11 cellular contexts compared by ENCODE assay signal in genomic region chr3:171192176-171192854, GRCh38.
A peak's percentile ranks its signal among the peaks of the same experiment; 100 is the strongest.
DNase-seq lines count a peak whose midpoint lies in the region; ATAC-seq and TF ChIP-seq lines count a peak whose summit lies in the region.
"Had no signal": no experiment of that assay in that cellular context is flagged by ENCODE, and none has a peak within 500 bp of the region (broad histone marks: within the 10 kb centered on the region; RNA-seq: fewer than 3 reads in every experiment).

No MANE protein-coding gene starts in this region.

- H3K27me3 Mint-ChIP-seq in natural killer cell treated with Interleukin-12 subunit alpha and Interleukin-12 subunit beta and Interleukin-15 and Interleukin-18, amount 100 ng/mL, for 72 hours, result no peaks in the 10 kb centered on the region
- H3K27me3 Mint-ChIP-seq in natural killer cell (ENCODE audit: low read depth in 2 of 2) (no peaks in the 10 kb centered on the region), nephron progenitor cell (ENCODE audit: low read depth, poor library complexity) (no peaks in the 10 kb centered on the region)
- H3K27me3 Mint-ChIP-seq in stimulated activated naive CD8-positive, alpha-beta T cell treated with anti-CD3 and anti-CD28 coated beads, Interleukin-15, amount 100 ng/mL, for 72 hours, result no peaks in the 10 kb centered on the region
- H3K27me3 Mint-ChIP-seq: progenitor cell of endocrine pancreas had no signal

- ATAC-seq in natural killer cell treated with Interleukin-12 subunit alpha and Interleukin-12 subunit beta and Interleukin-15 and Interleukin-18, amount 100 ng/mL, for 72 hours, result peak; percentile 55 to 61
- no peak for ATAC-seq in natural killer cell
- ATAC-seq in stimulated activated naive CD8-positive, alpha-beta T cell treated with anti-CD3 and anti-CD28 coated beads, Interleukin-15, amount 100 ng/mL, for 72 hours, result peak; percentile 78
- ATAC-seq: heart right ventricle, Panc1 had no signal

- DNase-seq in natural killer cell treated with Interleukin-12 subunit alpha and Interleukin-12 subunit beta and Interleukin-15 and Interleukin-18, amount 100 ng/mL, for 72 hours (ENCODE audit: low spot score), result no peak
- no peak for DNase-seq in natural killer cell
- peak; percentile 27 for DNase-seq in NCI-H69 (lab: John Stamatoyannopoulos, UW)
- peak; percentile 43 to 94 for DNase-seq in dermis microvascular lymphatic vessel endothelial cell (ENCODE audit: low read depth in 2 of 2)
- peak in 1 of 2 donors; percentile 42 for DNase-seq in stimulated activated naive CD8-positive, alpha-beta T cell treated with anti-CD3 and anti-CD28 coated beads, Interleukin-15, amount 100 ng/mL, for 72 hours
- no peak for DNase-seq in nephron progenitor cell
- no peak for DNase-seq in activated CD4-positive, CD25-positive, alpha-beta regulatory T cell treated with anti-CD3 and anti-CD28 coated beads, Interleukin-2, amount 50 U/mL, for 72 hours
- no peak for DNase-seq in cortex of kidney (lab: John Stamatoyannopoulos, UW)
- DNase-seq: heart right ventricle had no signal

- no peaks in the 10 kb centered on the region for H3K9me3 Mint-ChIP-seq in natural killer cell treated with Interleukin-12 subunit alpha and Interleukin-12 subunit beta and Interleukin-15 and Interleukin-18, amount 100 ng/mL, for 72 hours
- H3K9me3 Mint-ChIP-seq in natural killer cell, result no peaks in the 10 kb centered on the region
- peaks cover under 1 to 4% of the 10 kb centered on the region in 2 donors for H3K9me3 Mint-ChIP-seq in stimulated activated naive CD8-positive, alpha-beta T cell treated with anti-CD3 and anti-CD28 coated beads, Interleukin-15, amount 100 ng/mL, for 72 hours
- no peaks in the 10 kb centered on the region for H3K9me3 Mint-ChIP-seq in nephron progenitor cell

- H3K4me1 Mint-ChIP-seq in natural killer cell treated with Interleukin-12 subunit alpha and Interleukin-12 subunit beta and Interleukin-15 and Interleukin-18, amount 100 ng/mL, for 72 hours (ENCODE audit: low read depth in 2 of 2), result peaks cover 34 to 38% of the 10 kb centered on the region in 2 donors
- H3K4me1 Mint-ChIP-seq in natural killer cell (peaks cover 3 to 7% of the 10 kb centered on the region in 2 donors), nephron progenitor cell (peaks cover 4% of the 10 kb centered on the region)
- peaks cover 28% of the 10 kb centered on the region for H3K4me1 Mint-ChIP-seq in stimulated activated naive CD8-positive, alpha-beta T cell treated with anti-CD3 and anti-CD28 coated beads, Interleukin-15, amount 100 ng/mL, for 72 hours

- peak overlapping the region; percentile 25 to 37 for H3K27ac Mint-ChIP-seq in natural killer cell treated with Interleukin-12 subunit alpha and Interleukin-12 subunit beta and Interleukin-15 and Interleukin-18, amount 100 ng/mL, for 72 hours
- no peak overlapping the region for H3K27ac Mint-ChIP-seq in natural killer cell
- H3K27ac Mint-ChIP-seq in stimulated activated naive CD8-positive, alpha-beta T cell treated with anti-CD3 and anti-CD28 coated beads, Interleukin-15, amount 100 ng/mL, for 72 hours, result no peak overlapping the region
- H3K27ac Mint-ChIP-seq in nephron progenitor cell, result no peak overlapping the region
- H3K27ac Mint-ChIP-seq: progenitor cell of endocrine pancreas had no signal

- no peak overlapping the region for H3K4me3 Mint-ChIP-seq in natural killer cell treated with Interleukin-12 subunit alpha and Interleukin-12 subunit beta and Interleukin-15 and Interleukin-18, amount 100 ng/mL, for 72 hours
- H3K4me3 Mint-ChIP-seq in natural killer cell, result no peak overlapping the region
- H3K4me3 Mint-ChIP-seq in stimulated activated naive CD8-positive, alpha-beta T cell treated with anti-CD3 and anti-CD28 coated beads, Interleukin-15, amount 100 ng/mL, for 72 hours, result no peak overlapping the region
- H3K4me3 Mint-ChIP-seq in nephron progenitor cell, result no peak overlapping the region

- no peak for TF ChIP-seq CTCF in natural killer cell (IDR thresholded peaks at IDR 0.05)
- no peak for TF ChIP-seq CTCF in nephron progenitor cell (IDR thresholded peaks at IDR 0.05)

- H3K36me3 Mint-ChIP-seq in natural killer cell treated with Interleukin-12 subunit alpha and Interleukin-12 subunit beta and Interleukin-15 and Interleukin-18, amount 100 ng/mL, for 72 hours, result peaks cover 8% of the 10 kb centered on the region
- peaks cover 13% of the 10 kb centered on the region for H3K36me3 Mint-ChIP-seq in natural killer cell
- H3K36me3 Mint-ChIP-seq in nephron progenitor cell (ENCODE audit: low read depth), result peaks cover 5% of the 10 kb centered on the region

- intact Hi-C loops in natural killer cell (cut with micrococcal nuclease), result no loop called here

Comparison
In these comparisons a context has a peak if more than half of its experiments do, and no peak if none do; other contexts are left out.
1. ATAC-seq: peak in natural killer cell treated with Interleukin-12 subunit alpha and Interleukin-12 subunit beta and Interleukin-15 and Interleukin-18, amount 100 ng/mL, for 72 hours (2 of 2) and stimulated activated naive CD8-positive, alpha-beta T cell treated with anti-CD3 and anti-CD28 coated beads, Interleukin-15, amount 100 ng/mL, for 72 hours (single experiment); none in natural killer cell (0 of 3).
2. H3K27ac Mint-ChIP-seq: peak in natural killer cell treated with Interleukin-12 subunit alpha and Interleukin-12 subunit beta and Interleukin-15 and Interleukin-18, amount 100 ng/mL, for 72 hours (2 of 2); none in natural killer cell (0 of 2), stimulated activated naive CD8-positive, alpha-beta T cell treated with anti-CD3 and anti-CD28 coated beads, Interleukin-15, amount 100 ng/mL, for 72 hours (0 of 2) and nephron progenitor cell (single experiment).
3. DNase-seq: peak in NCI-H69 (single experiment) and dermis microvascular lymphatic vessel endothelial cell (2 of 2); none in natural killer cell treated with Interleukin-12 subunit alpha and Interleukin-12 subunit beta and Interleukin-15 and Interleukin-18, amount 100 ng/mL, for 72 hours (single experiment), natural killer cell (single experiment), nephron progenitor cell (single experiment), activated CD4-positive, CD25-positive, alpha-beta regulatory T cell treated with anti-CD3 and anti-CD28 coated beads, Interleukin-2, amount 50 U/mL, for 72 hours (single experiment) and cortex of kidney (single experiment).